2 cellular contexts compared by ENCODE assay signal in genomic region chr12:117832459-117833457, GRCh38.
TF ChIP-seq lines count a peak whose summit lies in the region.

No MANE protein-coding gene starts in this region.

TF ChIP-seq in IMR-90, 13 proteins besides CTCF, POLR2A, EP300 and RAD21:
- TF ChIP-seq BHLHE40 (IDR thresholded peaks at IDR 0.05; ENCODE audit: low read depth, low read length) (no peak), MXI1 (IDR thresholded peaks at IDR 0.05; ENCODE audit: borderline replicate concordance, low read depth, low read length) (no peak), MAZ (IDR thresholded peaks at IDR 0.05; ENCODE audit: borderline replicate concordance, low read depth, low read length) (no peak), FOS (IDR thresholded peaks at IDR 0.05; ENCODE audit: low read depth, low read length) (no peak), NFE2L2 (IDR thresholded peaks at IDR 0.05; ENCODE audit: low read depth, low read length) (no peak), ELK1 (IDR thresholded peaks at IDR 0.05; ENCODE audit: borderline replicate concordance, low read depth, low read length) (no peak), CEBPB (IDR thresholded peaks at IDR 0.05; ENCODE audit: low read depth, low read length) (no peak), SMC3 (IDR thresholded peaks at IDR 0.05; ENCODE audit: low read depth, low read length) (no peak)

TF ChIP-seq in H1, 55 proteins besides CTCF, POLR2A, EP300 and RAD21:
- no peak for TF ChIP-seq NRF1 (IDR thresholded peaks at IDR 0.05; ENCODE audit: low read depth, low read length)
- TF ChIP-seq TAF7 (optimal IDR thresholded peaks at IDR 0.05; ENCODE audit: borderline replicate concordance, low read depth, low read length): no peak
- TF ChIP-seq TEAD4 (IDR thresholded peaks at IDR 0.05; ENCODE audit: low read depth, low read length): no peak
